ENCODE assay signal across 21 cellular contexts in genomic region chr17:17882182-17882581, GRCh38.
"Had no signal": no experiment of that assay in that cellular context is flagged by ENCODE, and none has a peak within 500 bp of the region (broad histone marks: within the 10 kb centered on the region; RNA-seq: fewer than 3 reads in every experiment).

No MANE protein-coding gene starts in this region.

- H3K27me3 ChIP-seq: esophagus squamous epithelium, gastroesophageal sphincter, hepatocyte, neural progenitor cell, pancreas, suprapubic skin, tibial artery, upper lobe of left lung, uterus had no signal

- H3K27ac ChIP-seq: esophagus squamous epithelium, gastroesophageal sphincter, hepatocyte, neural progenitor cell, pancreas, suprapubic skin, tibial artery, upper lobe of left lung, uterus had no signal

- H3K36me3 ChIP-seq: neural progenitor cell, uterus had no signal

- H3K9me3 Mint-ChIP-seq: dendritic cell treated with granulocyte-macrophage colony-stimulating factor and Interleukin-4, amounts not matched to agents 40 ng/mL and 50 ng/mL, for 4 days; effector memory CD8-positive, alpha-beta T cell; naive thymus-derived CD4-positive, alpha-beta T cell; neural progenitor cell had no signal

- H3K4me3 Mint-ChIP-seq: dendritic cell treated with granulocyte-macrophage colony-stimulating factor and Interleukin-4, amounts not matched to agents 40 ng/mL and 50 ng/mL, for 4 days; effector memory CD8-positive, alpha-beta T cell; naive thymus-derived CD4-positive, alpha-beta T cell; neural progenitor cell had no signal

- ATAC-seq: effector memory CD8-positive, alpha-beta T cell; gastroesophageal sphincter; naive thymus-derived CD4-positive, alpha-beta T cell; pancreas; right cardiac atrium; stimulated activated naive CD8-positive, alpha-beta T cell treated with anti-CD3 and anti-CD28 coated beads, Interleukin-15, Interleukin-2, amounts not matched to agents 100 U/mL and 50 U/mL, for 24 hours had no signal

- DNase-seq: effector memory CD8-positive, alpha-beta T cell; esophagus squamous epithelium; foreskin fibroblast; kidney glomerular epithelial cell; mesendoderm; naive thymus-derived CD4-positive, alpha-beta T cell; occipital lobe; small intestine; stimulated activated CD4-positive, alpha-beta T cell treated with anti-CD3 and anti-CD28 coated beads, Interleukin-2, amount 100 ng/mL, for 48 hours; stimulated activated naive CD8-positive, alpha-beta T cell treated with anti-CD3 and anti-CD28 coated beads, Interleukin-15, Interleukin-2, amounts not matched to agents 100 U/mL and 50 U/mL, for 24 hours; tibial artery; upper lobe of left lung; uterus had no signal

- H3K4me3 ChIP-seq: esophagus squamous epithelium, gastroesophageal sphincter, hepatocyte, neural progenitor cell, pancreas, suprapubic skin, tibial artery, upper lobe of left lung, uterus had no signal

- H3K27ac Mint-ChIP-seq: dendritic cell treated with granulocyte-macrophage colony-stimulating factor and Interleukin-4, amounts not matched to agents 40 ng/mL and 50 ng/mL, for 4 days; neural progenitor cell; progenitor cell of endocrine pancreas had no signal

- H3K27me3 Mint-ChIP-seq: dendritic cell treated with granulocyte-macrophage colony-stimulating factor and Interleukin-4, amounts not matched to agents 40 ng/mL and 50 ng/mL, for 4 days; effector memory CD8-positive, alpha-beta T cell; naive thymus-derived CD4-positive, alpha-beta T cell; progenitor cell of endocrine pancreas had no signal

- H3K9me3 ChIP-seq: esophagus squamous epithelium, gastroesophageal sphincter, pancreas, suprapubic skin, tibial artery, upper lobe of left lung, uterus had no signal
